ENCODE assay signal across 8 cellular contexts in genomic region chr2:240149943-240150784, GRCh38. TPM values are rescaled to one million over a fixed set of nuclear protein-coding genes. Genes with fewer than 3 reads are reported as not detected.
DNase-seq lines count a peak whose midpoint lies in the region; ATAC-seq, FAIRE-seq and TF ChIP-seq lines count a peak whose summit lies in the region.

No MANE protein-coding gene starts in this region.

- no TSS peak for BruUV-seq in MCF 10A (replicated peaks; lab: Mats Ljungman, UMichigan)
- BruUV-seq in HepG2 (replicated peaks; lab: Mats Ljungman, UMichigan), result no TSS peak

- no peaks in the 10 kb centered on the region for H3K79me2 ChIP-seq in HepG2 (ENCODE audit: insufficient read depth, low read length)

- peak; percentile 72 for TF ChIP-seq RAD21 in HepG2 (CRISPR knock-in tag; IDR thresholded peaks at IDR 0.05)

- in situ Hi-C loops in HepG2 (cut with HindIII; ENCODE audit: extremely low pct_ligation_motif_present, low pct_unique_long_range_greater_than_20kb), result loop anchor here (5.0 kb wide), 1 partner anchor 287 kb away; the partner anchor contains the start of gene GPC1

- H3K9me3 ChIP-seq in HepG2 (ENCODE audit: low read length), result no peaks in the 10 kb centered on the region

- H3K9me3 Mint-ChIP-seq in CD14-positive monocyte, result peaks cover 0 to 8% (median 2%) of the 10 kb centered on the region in 7 donors
- peaks cover 14% of the 10 kb centered on the region for H3K9me3 Mint-ChIP-seq in MCF 10A (ENCODE audit: unreplicated experiment)

- no peaks in the 10 kb centered on the region for H4K20me1 ChIP-seq in HepG2 (ENCODE audit: insufficient read depth, low read length)

- H3K4me2 ChIP-seq in HepG2 (ENCODE audit: low read depth, low read length), result no peak overlapping the region

- H3K4me1 Mint-ChIP-seq in CD14-positive monocyte (peaks cover 4% of the 10 kb centered on the region), MCF 10A (ENCODE audit: insufficient read depth, unreplicated experiment) (no peaks in the 10 kb centered on the region)

- H3K27me3 Mint-ChIP-seq in CD14-positive monocyte (ENCODE audit: low read depth in 3 of 3) (peaks cover 4 to 19% (median 6%) of the 10 kb centered on the region in 3 donors), MCF 10A (ENCODE audit: insufficient read depth, unreplicated experiment) (peaks cover 37% of the 10 kb centered on the region)

- H3K4me3 Mint-ChIP-seq in CD14-positive monocyte (no peak overlapping the region), MCF 10A (ENCODE audit: unreplicated experiment) (no peak overlapping the region)

- 16% methylated on average over 6 of the region's 12 CpGs for WGBS in HepG2 (ENCODE audit: low lambda C conversion rate)

- H3K27ac Mint-ChIP-seq in CD14-positive monocyte (no peak overlapping the region), MCF 10A (ENCODE audit: low read depth, unreplicated experiment) (no peak overlapping the region)

- peak; percentile 90 for FAIRE-seq in HepG2 (lab: Jason Lieb, UNC)

- no peaks in the 10 kb centered on the region for H3K36me3 ChIP-seq in HepG2 (replicated peaks in 1 of 2; ENCODE audit: control insufficient read depth in 1 of 2, insufficient read depth in 2 of 2, low read length in 2 of 2)

- TF ChIP-seq EP300 in HepG2 (IDR thresholded peaks at IDR 0.05; ENCODE audit: low read depth in 2 of 2, low read length in 2 of 2), result no peak
- no peak for TF ChIP-seq EP300 in HepG2 (CRISPR knock-in tag; IDR thresholded peaks at IDR 0.05; ENCODE audit: borderline replicate concordance)

- H2AFZ ChIP-seq in HepG2 (ENCODE audit: low read length), result no peak overlapping the region

- H3K4me3 ChIP-seq in HepG2 (replicated peaks in 1 of 3; ENCODE audit: insufficient read depth in 1 of 3, low read depth in 2 of 3, low read length in 3 of 3), result no peak overlapping the region

- POLR2A ChIA-PET in MCF 10A (lab: Yijun Ruan, JAX), result no interaction called here
- POLR2A ChIA-PET in HepG2 (lab: Yijun Ruan, JAX), result no interaction called here

- ATAC-seq in HepG2 (peak; percentile 79), HG02840 (IDR thresholded peaks at IDR 0.05; ENCODE audit: low FRiP score, unreplicated experiment) (no peak), HG03521 (IDR thresholded peaks at IDR 0.05; ENCODE audit: unreplicated experiment) (no peak)

- peak; percentile 65 for TF ChIP-seq CTCF in CD14-positive monocyte (IDR thresholded peaks at IDR 0.05)
- peak; percentile 83 for TF ChIP-seq CTCF in MCF 10A (IDR thresholded peaks at IDR 0.05; ENCODE audit: unreplicated experiment)
- peak; percentile 91 for TF ChIP-seq CTCF in HepG2 (CRISPR knock-in tag; IDR thresholded peaks at IDR 0.05)

- no peak overlapping the region for H3K9ac ChIP-seq in HepG2 (ENCODE audit: insufficient read depth, low read depth, low read length)

- H3K27ac ChIP-seq in HepG2 (ENCODE audit: extremely low read length, insufficient read depth, low read length), result no peak overlapping the region

- CTCF ChIA-PET in MCF 10A (lab: Yijun Ruan, JAX) (interaction anchor here (0.6 to 2.8 kb wide), 28 partner anchors 10 to 1235 kb away, joined by 3 to 10 read pairs (median 4); no protein-coding TSS in a partner anchor), HepG2 (lab: Yijun Ruan, JAX; ENCODE audit: low intra/inter-chr PET ratio, low total read pairs) (interaction anchor here (0.6 to 2.7 kb wide), 2 partner anchors 21 to 288 kb away, joined by 3 to 11 read pairs; no protein-coding TSS in a partner anchor)

- H3K36me3 Mint-ChIP-seq in CD14-positive monocyte (no peaks in the 10 kb centered on the region), MCF 10A (ENCODE audit: insufficient read depth, unreplicated experiment) (no peaks in the 10 kb centered on the region)

- DNase-seq in CD14-positive monocyte (ENCODE audit: low spot score) (no peak), H4 (ENCODE audit: low spot score) (peak; percentile 30), RPMI8226 (peak; percentile 49), MCF 10A (ENCODE audit: unreplicated experiment) (peak; percentile 50), HepG2 (ENCODE audit: low spot score) (peak; percentile 40), superior temporal gyrus (ENCODE audit: extremely low spot score) (peak; percentile 67)

- TF ChIP-seq POLR2A in HepG2 (IDR thresholded peaks at IDR 0.05; ENCODE audit: insufficient read depth in 1 of 2, low read depth in 2 of 2, low read length in 2 of 2), result no peak

- peaks cover 8 to 63% of the 10 kb centered on the region in 2 experiments; a peak in 4 of 5 replicates for H3K27me3 ChIP-seq in HepG2 (ENCODE audit: control insufficient read depth in 1 of 2, insufficient read depth in 2 of 2, low read length in 2 of 2)

- peaks cover 12% of the 10 kb centered on the region for H3K4me1 ChIP-seq in HepG2 (ENCODE audit: insufficient read depth, low read length)

- intact Hi-C loops in CD14-positive monocyte (cut with micrococcal nuclease) (no loop called here), MCF 10A (cut with micrococcal nuclease) (loop anchor here (1.0 to 10.0 kb wide), 2 partner anchors 55 to 83 kb away; no protein-coding TSS in a partner anchor), HepG2 (cut with micrococcal nuclease; ENCODE audit: unreplicated experiment) (loop anchor here (5.0 to 10.0 kb wide), 2 partner anchors 215 to 287 kb away; partner anchors contain the start of gene GPC1)

TF ChIP-seq in HepG2, 621 proteins besides CTCF, POLR2A, EP300 and RAD21 (continues in another document):
- TF ChIP-seq ZNF501 (CRISPR knock-in tag; IDR thresholded peaks at IDR 0.05), result 0 out of 2 replicates have a peak, but pooled peaks have one; percentile 25
- TF ChIP-seq TEAD3 (CRISPR knock-in tag; optimal IDR thresholded peaks at IDR 0.05; ENCODE audit: borderline replicate concordance), result peak; percentile 5
- no peak for TF ChIP-seq HOXA3 (CRISPR knock-in tag; IDR thresholded peaks at IDR 0.05)

RNA-seq across cellular contexts. Expression of gene OTOS, which starts 9.7 kb away (rescaled TPM):
- polyA plus RNA-seq in CD14-positive monocyte (not detected), HepG2 (2011; rRNA removed) (not detected in 2 replicates)
- not detected in 2 replicates for total RNA-seq in H4 (2014; rRNA removed; shearing (Covaris generic))
- total RNA-seq in MCF 10A (2022) (not detected in 2 replicates), HepG2 (2016; rRNA removed; fragmentation: Illumina TruSeq; extraction: Trizol) (not detected in 2 replicates)
- total RNA-seq in HepG2 (2016; cell fraction: cytosol; rRNA removed; fragmentation: Illumina TruSeq; extraction: Trizol; ENCODE audit: low read depth), result not detected in 2 replicates
- total RNA-seq in HepG2 (2016; cell fraction: insoluble cytoplasmic fraction; rRNA removed; fragmentation: Illumina TruSeq; extraction: Trizol), result not detected in 2 replicates
- total RNA-seq in HepG2 (2016; cell fraction: membrane; rRNA removed; fragmentation: Illumina TruSeq; extraction: Trizol), result not detected in 2 replicates
- total RNA-seq in HepG2 (2016; cell fraction: nucleus; rRNA removed; fragmentation: Illumina TruSeq; extraction: Trizol), result not detected in 2 replicates
- polyA plus RNA-seq in HepG2 (2011; cell fraction: cytosol; rRNA removed), result not detected in 2 replicates
- polyA plus RNA-seq in HepG2 (2011; cell fraction: nucleus; rRNA removed), result not detected in 2 replicates
- polyA plus RNA-seq in HepG2 (2012), result not detected in 2 replicates
- polyA plus RNA-seq in HepG2 (2016; cell fraction: cytosol; fragmentation: Illumina TruSeq; extraction: Trizol; ENCODE audit: low read depth), result not detected in 2 replicates
- polyA plus RNA-seq in HepG2 (2016; cell fraction: insoluble cytoplasmic fraction; fragmentation: Illumina TruSeq; extraction: Trizol; ENCODE audit: low read depth), result not detected in 2 replicates
- polyA plus RNA-seq in HepG2 (2016; cell fraction: membrane; fragmentation: Illumina TruSeq; extraction: Trizol; ENCODE audit: low read depth), result not detected in 2 replicates
- not detected in 2 replicates for polyA plus RNA-seq in HepG2 (2016; cell fraction: nucleus; fragmentation: Illumina TruSeq; extraction: Trizol; ENCODE audit: insufficient read depth, low read depth)
- polyA minus RNA-seq in HepG2 (2011; rRNA and poly(A)+ RNA removed; ENCODE audit: low replicate concordance), result not detected in 2 replicates
- not detected in 2 replicates for polyA minus RNA-seq in HepG2 (2011; cell fraction: cytosol; rRNA and poly(A)+ RNA removed)
- polyA minus RNA-seq in HepG2 (2011; cell fraction: nucleus; rRNA and poly(A)+ RNA removed), result not detected in 2 replicates

RNA-seq across cellular contexts. Expression of gene COPS9, which starts 14.1 kb away (rescaled TPM):
- polyA plus RNA-seq in CD14-positive monocyte, result 100 to 1,000 TPM; 268 to 300 TPM
- total RNA-seq in H4 (2014; rRNA removed; shearing (Covaris generic)), result 188 and 273 TPM in 2 replicates
- total RNA-seq in MCF 10A (2022), result 146 and 197 TPM in 2 replicates
- total RNA-seq in HepG2 (2016; rRNA removed; fragmentation: Illumina TruSeq; extraction: Trizol), result 180 and 208 TPM in 2 replicates
- 188 and 216 TPM in 2 replicates for total RNA-seq in HepG2 (2016; cell fraction: cytosol; rRNA removed; fragmentation: Illumina TruSeq; extraction: Trizol; ENCODE audit: low read depth)
- 189 and 214 TPM in 2 replicates for total RNA-seq in HepG2 (2016; cell fraction: insoluble cytoplasmic fraction; rRNA removed; fragmentation: Illumina TruSeq; extraction: Trizol)
- 299 and 318 TPM in 2 replicates for total RNA-seq in HepG2 (2016; cell fraction: membrane; rRNA removed; fragmentation: Illumina TruSeq; extraction: Trizol)
- total RNA-seq in HepG2 (2016; cell fraction: nucleus; rRNA removed; fragmentation: Illumina TruSeq; extraction: Trizol), result 64.4 and 66.4 TPM in 2 replicates
- 201 and 247 TPM in 2 replicates for polyA plus RNA-seq in HepG2 (2011; rRNA removed)
- 164 and 244 TPM in 2 replicates for polyA plus RNA-seq in HepG2 (2011; cell fraction: cytosol; rRNA removed)
- 49.8 and 53.2 TPM in 2 replicates for polyA plus RNA-seq in HepG2 (2011; cell fraction: nucleus; rRNA removed)
- polyA plus RNA-seq in HepG2 (2012), result 152 and 161 TPM in 2 replicates
- polyA plus RNA-seq in HepG2 (2016; cell fraction: cytosol; fragmentation: Illumina TruSeq; extraction: Trizol; ENCODE audit: low read depth), result 255 and 315 TPM in 2 replicates
- polyA plus RNA-seq in HepG2 (2016; cell fraction: insoluble cytoplasmic fraction; fragmentation: Illumina TruSeq; extraction: Trizol; ENCODE audit: low read depth), result 244 and 258 TPM in 2 replicates
- 282 and 350 TPM in 2 replicates for polyA plus RNA-seq in HepG2 (2016; cell fraction: membrane; fragmentation: Illumina TruSeq; extraction: Trizol; ENCODE audit: low read depth)
- polyA plus RNA-seq in HepG2 (2016; cell fraction: nucleus; fragmentation: Illumina TruSeq; extraction: Trizol; ENCODE audit: insufficient read depth, low read depth), result 132 TPM in 2 replicates
- polyA minus RNA-seq in HepG2 (2011; rRNA and poly(A)+ RNA removed; ENCODE audit: low replicate concordance), result 8.8 and 17.6 TPM in 2 replicates
- polyA minus RNA-seq in HepG2 (2011; cell fraction: cytosol; rRNA and poly(A)+ RNA removed), result 12.1 and 20.3 TPM in 2 replicates
- 16.9 and 20.1 TPM in 2 replicates for polyA minus RNA-seq in HepG2 (2011; cell fraction: nucleus; rRNA and poly(A)+ RNA removed)

Comparison
In these comparisons a context has a peak if more than half of its experiments do, and no peak if none do; other contexts are left out.
1. intact Hi-C loops: an anchor here in MCF 10A (1.0 to 10.0 kb wide) and HepG2 (5.0 to 10.0 kb wide); none called in CD14-positive monocyte.